17 cellular contexts compared by ENCODE assay signal in the genomic region with DNA sequence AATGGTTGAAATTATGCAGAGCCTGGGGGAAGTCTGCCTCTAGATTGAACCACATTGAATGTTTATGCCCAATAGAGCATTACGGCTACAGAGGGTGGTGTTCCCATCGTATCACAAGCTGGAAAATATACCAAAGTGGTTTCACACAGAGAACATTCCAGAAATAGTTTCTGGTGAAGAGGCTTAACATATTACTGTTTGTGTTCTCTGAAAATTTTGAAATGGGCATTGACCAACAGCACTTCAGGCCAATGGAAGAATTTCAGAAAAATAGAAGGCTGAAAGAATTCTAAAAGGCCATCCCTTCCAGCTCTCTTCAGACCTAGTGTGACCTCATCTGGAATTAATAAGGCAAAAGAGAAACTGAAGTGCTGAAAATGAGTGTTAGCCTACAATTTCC.
DNase-seq lines count a peak whose midpoint lies in the region; ATAC-seq and TF ChIP-seq lines count a peak whose summit lies in the region.
"Had no signal": no experiment of that assay in that cellular context is flagged by ENCODE, and none has a peak within 500 bp of the region (broad histone marks: within the 10 kb centered on the region; RNA-seq: fewer than 3 reads in every experiment).

No MANE protein-coding gene starts in this region.

- H3K4me3 ChIP-seq in HFF-Myc (replicated peaks; ENCODE audit: low read depth, low read length) (no peak overlapping the region), brain microvascular endothelial cell (ENCODE audit: low read depth, low read length) (no peak overlapping the region), upper lobe of right lung (no peak overlapping the region)
- H3K4me3 ChIP-seq: Peyer's patch, skin epidermis, thoracic aorta had no signal

- no peak overlapping the region for H3K4me3 Mint-ChIP-seq in natural killer cell treated with Interleukin-12 subunit alpha and Interleukin-12 subunit beta and Interleukin-15 and Interleukin-18, amount 100 ng/mL, for 72 hours
- H3K4me3 Mint-ChIP-seq: nephron had no signal

- in situ Hi-C loops in brain microvascular endothelial cell (cut with HindIII; ENCODE audit: low pct_ligation_motif_present, low sequenced_read_pairs), result no loop called here

- H3K36me3 Mint-ChIP-seq in natural killer cell treated with Interleukin-12 subunit alpha and Interleukin-12 subunit beta and Interleukin-15 and Interleukin-18, amount 100 ng/mL, for 72 hours, result no peaks in the 10 kb centered on the region

- H3K9me3 Mint-ChIP-seq in natural killer cell treated with Interleukin-12 subunit alpha and Interleukin-12 subunit beta and Interleukin-15 and Interleukin-18, amount 100 ng/mL, for 72 hours, result no peaks in the 10 kb centered on the region
- H3K9me3 Mint-ChIP-seq: nephron had no signal

- peak; percentile 71 for ATAC-seq in upper lobe of right lung
- no peak for ATAC-seq in natural killer cell treated with Interleukin-12 subunit alpha and Interleukin-12 subunit beta and Interleukin-15 and Interleukin-18, amount 100 ng/mL, for 72 hours
- no peak for ATAC-seq in GM21367 (IDR thresholded peaks at IDR 0.05; ENCODE audit: unreplicated experiment)

- no peaks in the 10 kb centered on the region for H3K4me1 ChIP-seq in upper lobe of right lung
- H3K4me1 ChIP-seq: Peyer's patch had no signal

- no peak for TF ChIP-seq CTCF in HFF-Myc (IDR thresholded peaks at IDR 0.05; ENCODE audit: low read depth, low read length, missing control alignments)
- no peak for TF ChIP-seq CTCF in brain microvascular endothelial cell (IDR thresholded peaks at IDR 0.05; ENCODE audit: low read depth, low read length, missing control alignments)
- TF ChIP-seq CTCF in upper lobe of right lung (IDR thresholded peaks at IDR 0.05), result no peak

- H3K9me3 ChIP-seq in upper lobe of right lung, result no peaks in the 10 kb centered on the region
- H3K9me3 ChIP-seq: Peyer's patch, thoracic aorta had no signal

- H3K27ac ChIP-seq in brain microvascular endothelial cell (peak overlapping the region; percentile 48), upper lobe of right lung (no peak overlapping the region)
- H3K27ac ChIP-seq: Peyer's patch, thoracic aorta had no signal

- H3K27me3 Mint-ChIP-seq in natural killer cell treated with Interleukin-12 subunit alpha and Interleukin-12 subunit beta and Interleukin-15 and Interleukin-18, amount 100 ng/mL, for 72 hours, result no peaks in the 10 kb centered on the region

- H3K36me3 ChIP-seq in brain microvascular endothelial cell (replicated peaks), result no peaks in the 10 kb centered on the region
- no peaks in the 10 kb centered on the region for H3K36me3 ChIP-seq in upper lobe of right lung
- H3K36me3 ChIP-seq: Peyer's patch, thoracic aorta had no signal

- DNase-seq in HFF-Myc (ENCODE audit: extremely low read depth, low read depth), result peak; percentile 25
- DNase-seq in brain microvascular endothelial cell, result peak; percentile 65
- peak; percentile 65 for DNase-seq in kidney glomerular epithelial cell (lab: John Stamatoyannopoulos, UW)
- no peak for DNase-seq in upper lobe of right lung
- DNase-seq in natural killer cell treated with Interleukin-12 subunit alpha and Interleukin-12 subunit beta and Interleukin-15 and Interleukin-18, amount 100 ng/mL, for 72 hours (ENCODE audit: low spot score), result no peak
- DNase-seq in NCI-H128 (lab: John Stamatoyannopoulos, UW; ENCODE audit: unreplicated experiment), result no peak
- DNase-seq: activated naive CD4-positive, alpha-beta T cell treated with Interleukin-2 at 50 U/mL for 16 hours; cortex of kidney; glutamatergic neuron; NCI-H1105; NCI-H510A; Peyer's patch; T-helper 9 cell had no signal

- H3K27me3 ChIP-seq in brain microvascular endothelial cell (replicated peaks) (no peaks in the 10 kb centered on the region), upper lobe of right lung (no peaks in the 10 kb centered on the region)
- H3K27me3 ChIP-seq: Peyer's patch had no signal

- no peaks in the 10 kb centered on the region for H3K4me1 Mint-ChIP-seq in natural killer cell treated with Interleukin-12 subunit alpha and Interleukin-12 subunit beta and Interleukin-15 and Interleukin-18, amount 100 ng/mL, for 72 hours (ENCODE audit: low read depth in 2 of 2)

- no peak overlapping the region for H3K27ac Mint-ChIP-seq in natural killer cell treated with Interleukin-12 subunit alpha and Interleukin-12 subunit beta and Interleukin-15 and Interleukin-18, amount 100 ng/mL, for 72 hours
- H3K27ac Mint-ChIP-seq: nephron had no signal

- intact Hi-C loops in upper lobe of right lung (cut with DNase I), result no loop called here

Comparison
In these comparisons a context has a peak if more than half of its experiments do, and no peak if none do; other contexts are left out.
1. DNase-seq: peak in HFF-Myc (single experiment), brain microvascular endothelial cell (single experiment) and kidney glomerular epithelial cell (single experiment); none in upper lobe of right lung (single experiment), natural killer cell treated with Interleukin-12 subunit alpha and Interleukin-12 subunit beta and Interleukin-15 and Interleukin-18, amount 100 ng/mL, for 72 hours (single experiment) and NCI-H128 (single experiment).